In genomic region chr15:52800852-52801747, GRCh38 we compare ENCODE assay signal across 1 cellular context.
TF ChIP-seq lines count a peak whose summit lies in the region.

No MANE protein-coding gene starts in this region.

TF ChIP-seq in WTC11, 78 proteins besides CTCF, POLR2A, EP300 and RAD21 (continued from another document):
- TF ChIP-seq PRDM15 (CRISPR knock-in tag; IDR thresholded peaks at IDR 0.05) = no peak
- 0 out of 2 replicates have a peak, but pooled peaks have one; percentile 46 for TF ChIP-seq ZNF121 (CRISPR knock-in tag; IDR thresholded peaks at IDR 0.05)
